Comparison of ENCODE assay signal across 1 cellular context in the genomic region with DNA sequence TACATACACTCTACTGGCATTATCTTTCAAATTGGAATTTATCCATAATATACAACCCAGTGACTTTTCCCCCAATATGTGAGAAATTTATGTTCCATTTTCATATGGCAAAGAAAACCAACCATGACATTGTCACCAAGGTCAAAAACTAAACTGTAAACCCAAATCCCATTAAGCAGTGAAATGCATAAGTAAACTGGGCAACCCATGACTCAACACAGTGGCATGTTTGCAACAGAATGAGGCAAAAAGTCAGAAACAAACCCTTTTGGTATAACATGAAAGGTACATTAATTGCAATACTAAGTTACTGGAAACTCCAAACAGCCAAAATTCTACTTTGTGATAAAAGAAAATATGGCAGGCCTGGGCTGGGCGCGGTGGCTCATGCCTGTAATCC.
TF ChIP-seq lines count a peak whose summit lies in the region.

No MANE protein-coding gene starts in this region.

TF ChIP-seq in HepG2, 621 proteins besides CTCF, POLR2A, EP300 and RAD21 (continues in another document):
- TF ChIP-seq FOSL1 (CRISPR knock-in tag; IDR thresholded peaks at IDR 0.05; ENCODE audit: borderline replicate concordance) (peak; percentile 84), CEBPG (CRISPR knock-in tag; IDR thresholded peaks at IDR 0.05) (peak; percentile 42), STAG1 (CRISPR knock-in tag; IDR thresholded peaks at IDR 0.05) (no peak), ZNF75D (CRISPR knock-in tag; IDR thresholded peaks at IDR 0.05; ENCODE audit: borderline replicate concordance) (no peak), PPARG (CRISPR knock-in tag; conservative IDR thresholded peaks at IDR 0.05) (peak; percentile 94), RXRB (CRISPR knock-in tag; IDR thresholded peaks at IDR 0.05; ENCODE audit: borderline replicate concordance) (peak; percentile 83; the same call in 1 of the 2 replicates), MIXL1 (CRISPR knock-in tag; IDR thresholded peaks at IDR 0.05) (peak; percentile 92), SOX5 (CRISPR knock-in tag; IDR thresholded peaks at IDR 0.05; ENCODE audit: borderline replicate concordance) (0 out of 2 replicates have a peak, but pooled peaks have one; percentile 44), FOXP1 (IDR thresholded peaks at IDR 0.05) (no peak), FOXP1 (CRISPR knock-in tag; IDR thresholded peaks at IDR 0.05) (peak; percentile 45), FOSL2 (CRISPR knock-in tag; IDR thresholded peaks at IDR 0.05) (peak; percentile 94), ZNF878 (CRISPR knock-in tag; IDR thresholded peaks at IDR 0.05) (peak; percentile 58; the same call in 1 of the 2 replicates), ESRRA (CRISPR knock-in tag; IDR thresholded peaks at IDR 0.05; ENCODE audit: low read depth) (peak; percentile 92), SIN3B (IDR thresholded peaks at IDR 0.05; ENCODE audit: low read length) (no peak), HNF4A (CRISPR knock-in tag; IDR thresholded peaks at IDR 0.05) (0 out of 2 replicates have a peak, but pooled peaks have one; percentile 9), JUNB (CRISPR knock-in tag; IDR thresholded peaks at IDR 0.05; ENCODE audit: borderline replicate concordance) (peak; percentile 61; the same call in 1 of the 2 replicates), FOXA1 (IDR thresholded peaks at IDR 0.05) (no peak), FOXA1 (CRISPR knock-in tag; IDR thresholded peaks at IDR 0.05) (peak; percentile 56), EHMT2 (IDR thresholded peaks at IDR 0.05; ENCODE audit: borderline replicate concordance, low read depth, low read length) (no peak), NCOA2 (CRISPR knock-in tag; IDR thresholded peaks at IDR 0.05) (no peak; the same call in 1 of the 2 replicates), SAP130 (CRISPR knock-in tag; IDR thresholded peaks at IDR 0.05; ENCODE audit: low read depth) (peak; percentile 68), NCOA1 (CRISPR knock-in tag; IDR thresholded peaks at IDR 0.05) (no peak), ZNF253 (CRISPR knock-in tag; IDR thresholded peaks at IDR 0.05; ENCODE audit: borderline replicate concordance) (no peak), JUND (CRISPR knock-in tag; IDR thresholded peaks at IDR 0.05) (peak; percentile 81), ZFP36L2 (CRISPR knock-in tag; IDR thresholded peaks at IDR 0.05) (no peak), JUN (CRISPR knock-in tag; IDR thresholded peaks at IDR 0.05) (0 out of 2 replicates have a peak, but pooled peaks have one; percentile 33), ZNF644 (CRISPR knock-in tag; IDR thresholded peaks at IDR 0.05; ENCODE audit: low read depth) (peak; percentile 68), FOXO1 (CRISPR knock-in tag; IDR thresholded peaks at IDR 0.05) (peak; percentile 16; the same call in 1 of the 2 replicates), TEAD3 (CRISPR knock-in tag; optimal IDR thresholded peaks at IDR 0.05; ENCODE audit: borderline replicate concordance) (peak; percentile 96), KLF6 (CRISPR knock-in tag; IDR thresholded peaks at IDR 0.05) (0 out of 2 replicates have a peak, but pooled peaks have one; percentile 22), KDM3A (CRISPR knock-in tag; IDR thresholded peaks at IDR 0.05; ENCODE audit: low read depth) (no peak), RARA (CRISPR knock-in tag; IDR thresholded peaks at IDR 0.05) (peak; percentile 54), LCORL (IDR thresholded peaks at IDR 0.05) (peak; percentile 70; the same call in 1 of the 2 replicates), LCORL (CRISPR knock-in tag; IDR thresholded peaks at IDR 0.05) (peak; percentile 52; the same call in 1 of the 2 replicates), MED1 (CRISPR knock-in tag; IDR thresholded peaks at IDR 0.05) (peak; percentile 53), CEBPB (IDR thresholded peaks at IDR 0.05; ENCODE audit: borderline replicate concordance, low read depth, low read length) (peak; percentile 57; the same call in 1 of the 2 replicates), ZNF3 (CRISPR knock-in tag; IDR thresholded peaks at IDR 0.05) (no peak), ZFP36 (IDR thresholded peaks at IDR 0.05; ENCODE audit: borderline replicate concordance, low read depth, low read length, partially characterized antibody) (no peak), FOXA3 (CRISPR knock-in tag; IDR thresholded peaks at IDR 0.05) (peak; percentile 78), ATF1 (CRISPR knock-in tag; IDR thresholded peaks at IDR 0.05) (no peak), NFE2L2 (IDR thresholded peaks at IDR 0.05; ENCODE audit: low read length) (no peak), ZSCAN31 (CRISPR knock-in tag; IDR thresholded peaks at IDR 0.05; ENCODE audit: low read depth) (no peak)
- TF ChIP-seq, protein P1, sequence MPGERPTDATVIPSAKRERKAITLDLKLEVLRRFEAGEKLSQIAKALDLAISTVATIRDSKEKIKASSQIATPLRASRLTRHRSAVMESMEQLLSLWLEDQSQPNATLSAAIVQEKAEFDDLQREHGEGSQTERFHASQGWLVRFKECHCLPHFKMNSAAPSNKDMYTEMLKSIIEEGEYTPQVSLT (CRISPR knock-in tag; IDR thresholded peaks at IDR 0.05; ENCODE audit: borderline replicate concordance, low read depth) = no peak
- TF ChIP-seq, protein P2, sequence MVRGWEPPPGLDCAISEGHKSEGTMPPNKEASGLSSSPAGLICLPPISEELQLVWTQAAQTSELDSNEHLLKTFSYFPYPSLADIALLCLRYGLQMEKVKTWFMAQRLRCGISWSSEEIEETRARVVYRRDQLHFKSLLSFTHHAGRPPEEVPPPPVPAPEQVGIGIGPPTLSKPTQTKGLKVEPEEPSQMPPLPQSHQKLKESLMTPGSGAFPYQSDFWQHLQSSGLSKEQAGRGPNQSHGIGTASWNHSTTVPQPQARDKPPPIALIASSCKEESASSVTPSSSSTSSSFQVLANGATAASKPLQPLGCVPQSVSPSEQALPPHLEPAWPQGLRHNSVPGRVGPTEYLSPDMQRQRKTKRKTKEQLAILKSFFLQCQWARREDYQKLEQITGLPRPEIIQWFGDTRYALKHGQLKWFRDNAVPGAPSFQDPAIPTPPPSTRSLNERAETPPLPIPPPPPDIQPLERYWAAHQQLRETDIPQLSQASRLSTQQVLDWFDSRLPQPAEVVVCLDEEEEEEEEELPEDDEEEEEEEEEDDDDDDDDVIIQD (CRISPR knock-in tag; IDR thresholded peaks at IDR 0.05; ENCODE audit: low read depth) = peak; percentile 80; the same call in 1 of the 2 replicates
- TF ChIP-seq, protein P3, sequence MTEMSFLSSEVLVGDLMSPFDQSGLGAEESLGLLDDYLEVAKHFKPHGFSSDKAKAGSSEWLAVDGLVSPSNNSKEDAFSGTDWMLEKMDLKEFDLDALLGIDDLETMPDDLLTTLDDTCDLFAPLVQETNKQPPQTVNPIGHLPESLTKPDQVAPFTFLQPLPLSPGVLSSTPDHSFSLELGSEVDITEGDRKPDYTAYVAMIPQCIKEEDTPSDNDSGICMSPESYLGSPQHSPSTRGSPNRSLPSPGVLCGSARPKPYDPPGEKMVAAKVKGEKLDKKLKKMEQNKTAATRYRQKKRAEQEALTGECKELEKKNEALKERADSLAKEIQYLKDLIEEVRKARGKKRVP (CRISPR knock-in tag; IDR thresholded peaks at IDR 0.05) = peak in 1 of 2 experiments; percentile 91; a peak in 2 of 4 replicates
- TF ChIP-seq, protein P4, sequence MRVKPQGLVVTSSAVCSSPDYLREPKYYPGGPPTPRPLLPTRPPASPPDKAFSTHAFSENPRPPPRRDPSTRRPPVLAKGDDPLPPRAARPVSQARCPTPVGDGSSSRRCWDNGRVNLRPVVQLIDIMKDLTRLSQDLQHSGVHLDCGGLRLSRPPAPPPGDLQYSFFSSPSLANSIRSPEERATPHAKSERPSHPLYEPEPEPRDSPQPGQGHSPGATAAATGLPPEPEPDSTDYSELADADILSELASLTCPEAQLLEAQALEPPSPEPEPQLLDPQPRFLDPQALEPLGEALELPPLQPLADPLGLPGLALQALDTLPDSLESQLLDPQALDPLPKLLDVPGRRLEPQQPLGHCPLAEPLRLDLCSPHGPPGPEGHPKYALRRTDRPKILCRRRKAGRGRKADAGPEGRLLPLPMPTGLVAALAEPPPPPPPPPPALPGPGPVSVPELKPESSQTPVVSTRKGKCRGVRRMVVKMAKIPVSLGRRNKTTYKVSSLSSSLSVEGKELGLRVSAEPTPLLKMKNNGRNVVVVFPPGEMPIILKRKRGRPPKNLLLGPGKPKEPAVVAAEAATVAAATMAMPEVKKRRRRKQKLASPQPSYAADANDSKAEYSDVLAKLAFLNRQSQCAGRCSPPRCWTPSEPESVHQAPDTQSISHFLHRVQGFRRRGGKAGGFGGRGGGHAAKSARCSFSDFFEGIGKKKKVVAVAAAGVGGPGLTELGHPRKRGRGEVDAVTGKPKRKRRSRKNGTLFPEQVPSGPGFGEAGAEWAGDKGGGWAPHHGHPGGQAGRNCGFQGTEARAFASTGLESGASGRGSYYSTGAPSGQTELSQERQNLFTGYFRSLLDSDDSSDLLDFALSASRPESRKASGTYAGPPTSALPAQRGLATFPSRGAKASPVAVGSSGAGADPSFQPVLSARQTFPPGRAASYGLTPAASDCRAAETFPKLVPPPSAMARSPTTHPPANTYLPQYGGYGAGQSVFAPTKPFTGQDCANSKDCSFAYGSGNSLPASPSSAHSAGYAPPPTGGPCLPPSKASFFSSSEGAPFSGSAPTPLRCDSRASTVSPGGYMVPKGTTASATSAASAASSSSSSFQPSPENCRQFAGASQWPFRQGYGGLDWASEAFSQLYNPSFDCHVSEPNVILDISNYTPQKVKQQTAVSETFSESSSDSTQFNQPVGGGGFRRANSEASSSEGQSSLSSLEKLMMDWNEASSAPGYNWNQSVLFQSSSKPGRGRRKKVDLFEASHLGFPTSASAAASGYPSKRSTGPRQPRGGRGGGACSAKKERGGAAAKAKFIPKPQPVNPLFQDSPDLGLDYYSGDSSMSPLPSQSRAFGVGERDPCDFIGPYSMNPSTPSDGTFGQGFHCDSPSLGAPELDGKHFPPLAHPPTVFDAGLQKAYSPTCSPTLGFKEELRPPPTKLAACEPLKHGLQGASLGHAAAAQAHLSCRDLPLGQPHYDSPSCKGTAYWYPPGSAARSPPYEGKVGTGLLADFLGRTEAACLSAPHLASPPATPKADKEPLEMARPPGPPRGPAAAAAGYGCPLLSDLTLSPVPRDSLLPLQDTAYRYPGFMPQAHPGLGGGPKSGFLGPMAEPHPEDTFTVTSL (CRISPR knock-in tag; IDR thresholded peaks at IDR 0.05; ENCODE audit: borderline replicate concordance) = peak; percentile 83; the same call in 1 of the 2 replicates
- TF ChIP-seq, protein P5, sequence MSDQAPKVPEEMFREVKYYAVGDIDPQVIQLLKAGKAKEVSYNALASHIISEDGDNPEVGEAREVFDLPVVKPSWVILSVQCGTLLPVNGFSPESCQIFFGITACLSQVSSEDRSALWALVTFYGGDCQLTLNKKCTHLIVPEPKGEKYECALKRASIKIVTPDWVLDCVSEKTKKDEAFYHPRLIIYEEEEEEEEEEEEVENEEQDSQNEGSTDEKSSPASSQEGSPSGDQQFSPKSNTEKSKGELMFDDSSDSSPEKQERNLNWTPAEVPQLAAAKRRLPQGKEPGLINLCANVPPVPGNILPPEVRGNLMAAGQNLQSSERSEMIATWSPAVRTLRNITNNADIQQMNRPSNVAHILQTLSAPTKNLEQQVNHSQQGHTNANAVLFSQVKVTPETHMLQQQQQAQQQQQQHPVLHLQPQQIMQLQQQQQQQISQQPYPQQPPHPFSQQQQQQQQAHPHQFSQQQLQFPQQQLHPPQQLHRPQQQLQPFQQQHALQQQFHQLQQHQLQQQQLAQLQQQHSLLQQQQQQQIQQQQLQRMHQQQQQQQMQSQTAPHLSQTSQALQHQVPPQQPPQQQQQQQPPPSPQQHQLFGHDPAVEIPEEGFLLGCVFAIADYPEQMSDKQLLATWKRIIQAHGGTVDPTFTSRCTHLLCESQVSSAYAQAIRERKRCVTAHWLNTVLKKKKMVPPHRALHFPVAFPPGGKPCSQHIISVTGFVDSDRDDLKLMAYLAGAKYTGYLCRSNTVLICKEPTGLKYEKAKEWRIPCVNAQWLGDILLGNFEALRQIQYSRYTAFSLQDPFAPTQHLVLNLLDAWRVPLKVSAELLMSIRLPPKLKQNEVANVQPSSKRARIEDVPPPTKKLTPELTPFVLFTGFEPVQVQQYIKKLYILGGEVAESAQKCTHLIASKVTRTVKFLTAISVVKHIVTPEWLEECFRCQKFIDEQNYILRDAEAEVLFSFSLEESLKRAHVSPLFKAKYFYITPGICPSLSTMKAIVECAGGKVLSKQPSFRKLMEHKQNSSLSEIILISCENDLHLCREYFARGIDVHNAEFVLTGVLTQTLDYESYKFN (CRISPR knock-in tag; conservative IDR thresholded peaks at IDR 0.05) = peak; percentile 66
- TF ChIP-seq, protein P6, sequence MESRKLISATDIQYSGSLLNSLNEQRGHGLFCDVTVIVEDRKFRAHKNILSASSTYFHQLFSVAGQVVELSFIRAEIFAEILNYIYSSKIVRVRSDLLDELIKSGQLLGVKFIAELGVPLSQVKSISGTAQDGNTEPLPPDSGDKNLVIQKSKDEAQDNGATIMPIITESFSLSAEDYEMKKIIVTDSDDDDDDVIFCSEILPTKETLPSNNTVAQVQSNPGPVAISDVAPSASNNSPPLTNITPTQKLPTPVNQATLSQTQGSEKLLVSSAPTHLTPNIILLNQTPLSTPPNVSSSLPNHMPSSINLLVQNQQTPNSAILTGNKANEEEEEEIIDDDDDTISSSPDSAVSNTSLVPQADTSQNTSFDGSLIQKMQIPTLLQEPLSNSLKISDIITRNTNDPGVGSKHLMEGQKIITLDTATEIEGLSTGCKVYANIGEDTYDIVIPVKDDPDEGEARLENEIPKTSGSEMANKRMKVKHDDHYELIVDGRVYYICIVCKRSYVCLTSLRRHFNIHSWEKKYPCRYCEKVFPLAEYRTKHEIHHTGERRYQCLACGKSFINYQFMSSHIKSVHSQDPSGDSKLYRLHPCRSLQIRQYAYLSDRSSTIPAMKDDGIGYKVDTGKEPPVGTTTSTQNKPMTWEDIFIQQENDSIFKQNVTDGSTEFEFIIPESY (CRISPR knock-in tag; IDR thresholded peaks at IDR 0.05) = peak; percentile 43; the same call in 1 of the 2 replicates
- TF ChIP-seq, protein P7, sequence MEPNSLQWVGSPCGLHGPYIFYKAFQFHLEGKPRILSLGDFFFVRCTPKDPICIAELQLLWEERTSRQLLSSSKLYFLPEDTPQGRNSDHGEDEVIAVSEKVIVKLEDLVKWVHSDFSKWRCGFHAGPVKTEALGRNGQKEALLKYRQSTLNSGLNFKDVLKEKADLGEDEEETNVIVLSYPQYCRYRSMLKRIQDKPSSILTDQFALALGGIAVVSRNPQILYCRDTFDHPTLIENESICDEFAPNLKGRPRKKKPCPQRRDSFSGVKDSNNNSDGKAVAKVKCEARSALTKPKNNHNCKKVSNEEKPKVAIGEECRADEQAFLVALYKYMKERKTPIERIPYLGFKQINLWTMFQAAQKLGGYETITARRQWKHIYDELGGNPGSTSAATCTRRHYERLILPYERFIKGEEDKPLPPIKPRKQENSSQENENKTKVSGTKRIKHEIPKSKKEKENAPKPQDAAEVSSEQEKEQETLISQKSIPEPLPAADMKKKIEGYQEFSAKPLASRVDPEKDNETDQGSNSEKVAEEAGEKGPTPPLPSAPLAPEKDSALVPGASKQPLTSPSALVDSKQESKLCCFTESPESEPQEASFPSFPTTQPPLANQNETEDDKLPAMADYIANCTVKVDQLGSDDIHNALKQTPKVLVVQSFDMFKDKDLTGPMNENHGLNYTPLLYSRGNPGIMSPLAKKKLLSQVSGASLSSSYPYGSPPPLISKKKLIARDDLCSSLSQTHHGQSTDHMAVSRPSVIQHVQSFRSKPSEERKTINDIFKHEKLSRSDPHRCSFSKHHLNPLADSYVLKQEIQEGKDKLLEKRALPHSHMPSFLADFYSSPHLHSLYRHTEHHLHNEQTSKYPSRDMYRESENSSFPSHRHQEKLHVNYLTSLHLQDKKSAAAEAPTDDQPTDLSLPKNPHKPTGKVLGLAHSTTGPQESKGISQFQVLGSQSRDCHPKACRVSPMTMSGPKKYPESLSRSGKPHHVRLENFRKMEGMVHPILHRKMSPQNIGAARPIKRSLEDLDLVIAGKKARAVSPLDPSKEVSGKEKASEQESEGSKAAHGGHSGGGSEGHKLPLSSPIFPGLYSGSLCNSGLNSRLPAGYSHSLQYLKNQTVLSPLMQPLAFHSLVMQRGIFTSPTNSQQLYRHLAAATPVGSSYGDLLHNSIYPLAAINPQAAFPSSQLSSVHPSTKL (CRISPR knock-in tag; IDR thresholded peaks at IDR 0.05) = peak; percentile 76
